ENCODE assay signal across 1 cellular context in genomic region chr10:119178371-119179119, GRCh38.
TF ChIP-seq lines count a peak whose summit lies in the region.

Gene PRDX3, minus strand, starts transcription at chr10:119178812. Its CDS starts 22 bp downstream, at chr10:119178790.

TF ChIP-seq in HepG2, 621 proteins besides CTCF, POLR2A, EP300 and RAD21 (continued from another document and continues in another):
- 0 out of 2 replicates have a peak, but pooled peaks have one; percentile 26 for TF ChIP-seq NR0B2 (CRISPR knock-in tag; IDR thresholded peaks at IDR 0.05)
- TF ChIP-seq KDM3A (CRISPR knock-in tag; IDR thresholded peaks at IDR 0.05; ENCODE audit: low read depth) = 0 out of 2 replicates have a peak, but pooled peaks have one; percentile 46
- peak; percentile 63; the same call in 1 of the 2 replicates for TF ChIP-seq ZMYM3 (CRISPR knock-in tag; IDR thresholded peaks at IDR 0.05)
- peak; percentile 44; the same call in 1 of the 2 replicates for TF ChIP-seq AHR (CRISPR knock-in tag; IDR thresholded peaks at IDR 0.05)
- 0 out of 2 replicates have a peak, but pooled peaks have one; percentile 65 for TF ChIP-seq ZNF367 (CRISPR knock-in tag; IDR thresholded peaks at IDR 0.05; ENCODE audit: borderline replicate concordance)
- TF ChIP-seq ZNF318 (CRISPR knock-in tag; IDR thresholded peaks at IDR 0.05) = no peak
- TF ChIP-seq HES4 (CRISPR knock-in tag; IDR thresholded peaks at IDR 0.05; ENCODE audit: borderline replicate concordance) = no peak
- peak; percentile 69 for TF ChIP-seq MED8 (CRISPR knock-in tag; IDR thresholded peaks at IDR 0.05; ENCODE audit: insufficient replicate concordance)
- TF ChIP-seq KLF16 (CRISPR knock-in tag; IDR thresholded peaks at IDR 0.05) = peak; percentile 42 to 52; a peak in 2 of 4 replicates
- TF ChIP-seq ZNF350 (CRISPR knock-in tag; IDR thresholded peaks at IDR 0.05; ENCODE audit: borderline replicate concordance, low read depth) = peak; percentile 51
- TF ChIP-seq SP2 (CRISPR knock-in tag; IDR thresholded peaks at IDR 0.05) = no peak
- peak; percentile 76; the same call in 1 of the 2 replicates for TF ChIP-seq ZBTB39 (CRISPR knock-in tag; IDR thresholded peaks at IDR 0.05)
- no peak for TF ChIP-seq HOXD1 (CRISPR knock-in tag; IDR thresholded peaks at IDR 0.05)
- TF ChIP-seq DBP (CRISPR knock-in tag; IDR thresholded peaks at IDR 0.05; ENCODE audit: not compliant biosample characterization) = peak; percentile 82
- TF ChIP-seq ZFP90 (CRISPR knock-in tag; IDR thresholded peaks at IDR 0.05; ENCODE audit: borderline replicate concordance) = peak; percentile 67; the same call in 1 of the 2 replicates
- peak; percentile 69 for TF ChIP-seq SAP130 (CRISPR knock-in tag; IDR thresholded peaks at IDR 0.05; ENCODE audit: low read depth)
- TF ChIP-seq SPEN (CRISPR knock-in tag; IDR thresholded peaks at IDR 0.05; ENCODE audit: low read depth) = peak; percentile 84
- no peak for TF ChIP-seq NR1H2 (CRISPR knock-in tag; IDR thresholded peaks at IDR 0.05; ENCODE audit: borderline replicate concordance, low read depth)
- TF ChIP-seq KLF9 (CRISPR knock-in tag; IDR thresholded peaks at IDR 0.05; ENCODE audit: low read depth) = no peak
- TF ChIP-seq SMARCC2 (IDR thresholded peaks at IDR 0.05) = no peak
- peak; percentile 58 for TF ChIP-seq ELF1 (CRISPR knock-in tag; IDR thresholded peaks at IDR 0.05)
- no peak for TF ChIP-seq ZNF816 (CRISPR knock-in tag; IDR thresholded peaks at IDR 0.05; ENCODE audit: borderline replicate concordance)
- TF ChIP-seq ZC3H13 (CRISPR knock-in tag; IDR thresholded peaks at IDR 0.05) = peak; percentile 57; the same call in 1 of the 2 replicates
- TF ChIP-seq HIVEP1 (CRISPR knock-in tag; IDR thresholded peaks at IDR 0.05) = no peak; the same call in 1 of the 2 replicates
- TF ChIP-seq BCLAF1 (IDR thresholded peaks at IDR 0.05) = no peak
- TF ChIP-seq ZNF703 (CRISPR knock-in tag; IDR thresholded peaks at IDR 0.05; ENCODE audit: borderline replicate concordance) = no peak
- 0 out of 2 replicates have a peak, but pooled peaks have one; percentile 25 for TF ChIP-seq TGIF2 (CRISPR knock-in tag; IDR thresholded peaks at IDR 0.05)
- no peak for TF ChIP-seq SKI (IDR thresholded peaks at IDR 0.05; ENCODE audit: partially characterized antibody)
- TF ChIP-seq ZNF354B (CRISPR knock-in tag; IDR thresholded peaks at IDR 0.05) = 0 out of 2 replicates have a peak, but pooled peaks have one; percentile 41
- no peak for TF ChIP-seq ZC3H4 (CRISPR knock-in tag; IDR thresholded peaks at IDR 0.05; ENCODE audit: borderline replicate concordance)
- peak; percentile 96 for TF ChIP-seq ZFX (CRISPR knock-in tag; IDR thresholded peaks at IDR 0.05; ENCODE audit: low read depth)
- peak; percentile 77; the same call in 1 of the 2 replicates for TF ChIP-seq ZNF557 (CRISPR knock-in tag; IDR thresholded peaks at IDR 0.05)
- TF ChIP-seq GABPB1 (CRISPR knock-in tag; IDR thresholded peaks at IDR 0.05) = peak; percentile 70
- TF ChIP-seq GMEB1 (CRISPR knock-in tag; IDR thresholded peaks at IDR 0.05; ENCODE audit: borderline replicate concordance) = peak; percentile 60; the same call in 1 of the 2 replicates
- 0 out of 2 replicates have a peak, but pooled peaks have one; percentile 30 for TF ChIP-seq ZNF784 (CRISPR knock-in tag; IDR thresholded peaks at IDR 0.05; ENCODE audit: borderline replicate concordance)
- no peak for TF ChIP-seq NBN (conservative IDR thresholded peaks at IDR 0.05)
- no peak for TF ChIP-seq FOXP1 (IDR thresholded peaks at IDR 0.05)
- TF ChIP-seq FOXP1 (CRISPR knock-in tag; IDR thresholded peaks at IDR 0.05) = no peak
- 0 out of 2 replicates have a peak, but pooled peaks have one; percentile 51 for TF ChIP-seq NRL (CRISPR knock-in tag; IDR thresholded peaks at IDR 0.05; ENCODE audit: borderline replicate concordance)
- no peak for TF ChIP-seq SP1 (IDR thresholded peaks at IDR 0.05)
- peak; percentile 77 for TF ChIP-seq SP1 (CRISPR knock-in tag; IDR thresholded peaks at IDR 0.05)
- 0 out of 2 replicates have a peak, but pooled peaks have one; percentile 18 for TF ChIP-seq CBFB (CRISPR knock-in tag; IDR thresholded peaks at IDR 0.05)
- TF ChIP-seq ZBTB26 (CRISPR knock-in tag; IDR thresholded peaks at IDR 0.05; ENCODE audit: borderline replicate concordance) = peak; percentile 27; the same call in 1 of the 2 replicates
- TF ChIP-seq ZMAT5 (CRISPR knock-in tag; IDR thresholded peaks at IDR 0.05; ENCODE audit: borderline replicate concordance, low read depth) = no peak
- peak; percentile 83; the same call in 1 of the 2 replicates for TF ChIP-seq MTF2 (CRISPR knock-in tag; IDR thresholded peaks at IDR 0.05; ENCODE audit: borderline replicate concordance)
- TF ChIP-seq HNRNPLL (IDR thresholded peaks at IDR 0.05; ENCODE audit: low read depth, low read length, poor library complexity, severe bottlenecking) = peak; percentile 57
- TF ChIP-seq RFX1 (IDR thresholded peaks at IDR 0.05) = no peak
